1 cellular context compared by ENCODE assay signal in the genomic region with DNA sequence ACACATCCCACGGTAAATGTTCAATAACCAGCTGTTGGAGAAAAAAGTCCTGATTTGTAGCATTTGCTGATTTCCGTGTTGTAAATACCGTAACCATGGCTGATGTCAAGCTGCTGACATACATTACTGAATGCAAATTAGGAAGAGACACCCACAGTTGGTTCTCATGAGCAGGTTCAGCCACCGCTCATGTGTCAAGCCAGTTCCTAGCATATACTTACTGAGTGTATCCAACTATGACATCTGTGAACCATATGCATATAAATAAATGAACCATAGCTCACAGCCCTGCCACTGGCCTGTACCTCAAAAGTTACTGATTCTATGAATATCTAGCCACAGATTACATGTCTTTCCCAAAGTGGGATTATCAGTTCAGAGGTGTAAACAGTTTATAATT.
TF ChIP-seq lines count a peak whose summit lies in the region.

No MANE protein-coding gene starts in this region.

TF ChIP-seq in SK-N-SH treated with all-trans-retinoic acid at 6 μM for 48 hours, 23 proteins besides CTCF, POLR2A, EP300 and RAD21 (continued from another document):
- TF ChIP-seq TSHZ2 (CRISPR knock-in tag; IDR thresholded peaks at IDR 0.05) = no peak
- TF ChIP-seq PPARA (CRISPR knock-in tag; IDR thresholded peaks at IDR 0.05; ENCODE audit: borderline replicate concordance) = no peak
- TF ChIP-seq ZFP3 (CRISPR knock-in tag; IDR thresholded peaks at IDR 0.05) = no peak
- no peak for TF ChIP-seq TCF4 (CRISPR knock-in tag; IDR thresholded peaks at IDR 0.05; ENCODE audit: borderline replicate concordance)
- no peak for TF ChIP-seq PATZ1 (CRISPR knock-in tag; IDR thresholded peaks at IDR 0.05; ENCODE audit: borderline replicate concordance)
- TF ChIP-seq SNAI2 (CRISPR knock-in tag; IDR thresholded peaks at IDR 0.05) = no peak
- TF ChIP-seq, protein P1, sequence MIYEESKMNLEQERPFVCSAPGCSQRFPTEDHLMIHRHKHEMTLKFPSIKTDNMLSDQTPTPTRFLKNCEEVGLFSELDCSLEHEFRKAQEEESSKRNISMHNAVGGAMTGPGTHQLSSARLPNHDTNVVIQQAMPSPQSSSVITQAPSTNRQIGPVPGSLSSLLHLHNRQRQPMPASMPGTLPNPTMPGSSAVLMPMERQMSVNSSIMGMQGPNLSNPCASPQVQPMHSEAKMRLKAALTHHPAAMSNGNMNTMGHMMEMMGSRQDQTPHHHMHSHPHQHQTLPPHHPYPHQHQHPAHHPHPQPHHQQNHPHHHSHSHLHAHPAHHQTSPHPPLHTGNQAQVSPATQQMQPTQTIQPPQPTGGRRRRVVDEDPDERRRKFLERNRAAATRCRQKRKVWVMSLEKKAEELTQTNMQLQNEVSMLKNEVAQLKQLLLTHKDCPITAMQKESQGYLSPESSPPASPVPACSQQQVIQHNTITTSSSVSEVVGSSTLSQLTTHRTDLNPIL (CRISPR knock-in tag; IDR thresholded peaks at IDR 0.05; ENCODE audit: low read depth) = no peak
